23 cellular contexts compared by ENCODE assay signal in the genomic region with DNA sequence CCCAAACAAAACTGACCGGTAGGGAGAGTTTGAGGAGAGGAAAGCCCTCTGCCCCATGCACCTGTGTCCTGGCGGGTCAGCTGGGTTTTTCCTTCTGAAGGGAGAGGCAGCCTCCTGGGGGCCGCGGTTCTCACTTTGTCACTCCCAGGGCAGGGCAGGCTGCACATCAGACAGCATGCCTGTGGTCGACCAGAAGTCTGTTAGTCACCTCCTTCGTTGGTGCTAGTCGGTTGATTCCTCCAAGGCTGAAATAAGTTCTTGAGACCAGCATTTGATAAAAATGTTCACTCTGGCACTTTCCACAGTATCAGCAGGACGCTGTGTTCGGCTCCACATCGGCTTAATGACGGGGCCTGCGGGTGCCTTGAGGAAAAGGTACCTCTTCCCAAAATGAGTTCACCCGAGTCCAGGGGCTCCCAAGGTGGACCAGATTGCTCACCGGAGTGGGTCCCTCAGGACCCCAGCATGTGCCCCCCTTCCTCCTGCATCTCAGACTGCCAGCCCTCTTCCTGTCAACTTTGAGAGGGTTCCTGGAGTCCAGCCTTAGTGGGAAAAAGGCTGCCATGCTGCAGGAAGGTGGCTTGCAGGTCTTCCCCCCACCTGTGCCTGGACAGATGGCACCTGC.
DNase-seq lines count a peak whose midpoint lies in the region; ATAC-seq and TF ChIP-seq lines count a peak whose summit lies in the region.
"Had no signal": no experiment of that assay in that cellular context is flagged by ENCODE, and none has a peak within 500 bp of the region (broad histone marks: within the 10 kb centered on the region; RNA-seq: fewer than 3 reads in every experiment).

No MANE protein-coding gene starts in this region.

- peak; percentile 23 for DNase-seq in M059J (ENCODE audit: low read depth)
- DNase-seq in coronary artery (ENCODE audit: low spot score): peak; percentile 70
- DNase-seq in mesenteric fat pad (ENCODE audit: low spot score): peak; percentile 53
- peak; percentile 76 for DNase-seq in osteocyte (ENCODE audit: extremely low spot score, unreplicated experiment)
- DNase-seq in stomach: no peak
- no peak for DNase-seq in HEK293T (ENCODE audit: extremely low spot score)
- DNase-seq: 8988T; ACHN; AML-193; BE2C; CD4-positive, alpha-beta T cell; CD8-positive, alpha-beta memory T cell; DMS53; DMS79 treated with DMSO at 0.1 percent for 48 hours; H9; HFFc6 had no signal

- H3K36me3 Mint-ChIP-seq in osteocyte (ENCODE audit: unreplicated experiment): no peaks in the 10 kb centered on the region
- H3K36me3 Mint-ChIP-seq: CD14-positive monocyte; CD8-positive, alpha-beta memory T cell had no signal

- peaks cover 0 to 7% (median 0%) of the 10 kb centered on the region in 4 donors for H3K4me1 ChIP-seq in stomach
- H3K4me1 ChIP-seq: A549; BE2C; BLaER1 treated with 17β-estradiol and CSF1 and Interleukin-3, amounts not matched to agents 10 nM and 100 nM had no signal

- no peaks in the 10 kb centered on the region for H3K27me3 Mint-ChIP-seq in osteocyte (ENCODE audit: unreplicated experiment)

- TF ChIP-seq POLR2A in stomach (IDR thresholded peaks at IDR 0.05): no peak

- H3K36me3 ChIP-seq in stomach: no peaks in the 10 kb centered on the region
- H3K36me3 ChIP-seq: BE2C; BLaER1 treated with 17β-estradiol and CSF1 and Interleukin-3, amounts not matched to agents 10 nM and 100 nM had no signal

- POLR2A ChIA-PET in HEK293T (lab: Yijun Ruan, JAX): no interaction called here

- H3K9me3 ChIP-seq in stomach: no peaks in the 10 kb centered on the region
- H3K9me3 ChIP-seq: A549; BE2C; BLaER1 treated with 17β-estradiol and CSF1 and Interleukin-3, amounts not matched to agents 10 nM and 100 nM had no signal

- intact Hi-C loops in stomach (cut with DNase I; ENCODE audit: low total_unique reads): no loop called here

- H3K4me1 Mint-ChIP-seq in osteocyte (ENCODE audit: unreplicated experiment): peaks cover 38% of the 10 kb centered on the region
- H3K4me1 Mint-ChIP-seq: CD14-positive monocyte; CD8-positive, alpha-beta memory T cell; H9 had no signal

- TF ChIP-seq CTCF in coronary artery (IDR thresholded peaks at IDR 0.05): no peak
- TF ChIP-seq CTCF in osteocyte (IDR thresholded peaks at IDR 0.05): no peak
- TF ChIP-seq CTCF in stomach (IDR thresholded peaks at IDR 0.05): no peak

- H3K4me3 Mint-ChIP-seq in osteocyte (ENCODE audit: unreplicated experiment): no peak overlapping the region
- H3K4me3 Mint-ChIP-seq: CD14-positive monocyte; CD4-positive, alpha-beta T cell; CD8-positive, alpha-beta memory T cell; GM23338; H9; HFFc6 had no signal

- no peak for ATAC-seq in GM18867 (IDR thresholded peaks at IDR 0.05; ENCODE audit: unreplicated experiment)
- ATAC-seq in GM18517 (IDR thresholded peaks at IDR 0.05; ENCODE audit: unreplicated experiment): no peak
- ATAC-seq: A549, GM23338, HCT116 had no signal

- WGBS in stomach, 5 donors: 76 to 88% (median 83%) methylated on average over 12 to 14 of the region's 14 CpGs

- no peak for TF ChIP-seq EP300 in stomach (IDR thresholded peaks at IDR 0.05)

- no peak overlapping the region for H3K4me3 ChIP-seq in coronary artery
- no peak overlapping the region for H3K4me3 ChIP-seq in stomach
- H3K4me3 ChIP-seq: A549; BLaER1 treated with 17β-estradiol and CSF1 and Interleukin-3, amounts not matched to agents 10 nM and 100 nM; GM23338 had no signal

- H3K27ac Mint-ChIP-seq in osteocyte (ENCODE audit: unreplicated experiment): no peak overlapping the region
- H3K27ac Mint-ChIP-seq: CD14-positive monocyte; CD4-positive, alpha-beta T cell; CD8-positive, alpha-beta memory T cell; GM23338; H9; HFFc6 had no signal

- H3K9me3 Mint-ChIP-seq in osteocyte (ENCODE audit: unreplicated experiment): no peaks in the 10 kb centered on the region
- H3K9me3 Mint-ChIP-seq: CD4-positive, alpha-beta T cell; CD8-positive, alpha-beta memory T cell; GM23338; H9 had no signal

- no peak overlapping the region for H3K27ac ChIP-seq in coronary artery
- no peak overlapping the region for H3K27ac ChIP-seq in stomach
- H3K27ac ChIP-seq: A549; BLaER1 treated with 17β-estradiol and CSF1 and Interleukin-3, amounts not matched to agents 10 nM and 100 nM had no signal

- CTCF ChIA-PET in HEK293T (lab: Yijun Ruan, JAX): no interaction called here

- peaks cover 0 to 20% (median 0%) of the 10 kb centered on the region in 3 donors for H3K27me3 ChIP-seq in stomach
- H3K27me3 ChIP-seq: BLaER1 treated with 17β-estradiol and CSF1 and Interleukin-3, amounts not matched to agents 10 nM and 100 nM had no signal

TF ChIP-seq in HEK293T, 16 proteins besides CTCF, POLR2A, EP300 and RAD21:
- TF ChIP-seq FOXM1 (IDR thresholded peaks at IDR 0.05; ENCODE audit: borderline replicate concordance) (no peak), FOXK2 (IDR thresholded peaks at IDR 0.05) (no peak), ELF4 (IDR thresholded peaks at IDR 0.05) (no peak)

Comparison
In these comparisons a context has a peak if more than half of its experiments do, and no peak if none do; other contexts are left out.
1. DNase-seq: peak in M059J (single experiment), coronary artery (single experiment), mesenteric fat pad (single experiment) and osteocyte (single experiment); none in stomach (single experiment) and HEK293T (single experiment).